ENCODE assay signal across 26 cellular contexts in genomic region chr17:16131593-16131992, GRCh38.
"Had no signal": no experiment of that assay in that cellular context is flagged by ENCODE, and none has a peak within 500 bp of the region (broad histone marks: within the 10 kb centered on the region; RNA-seq: fewer than 3 reads in every experiment).

No MANE protein-coding gene starts in this region.

- H3K27me3 ChIP-seq: dorsolateral prefrontal cortex, gastrocnemius medialis, heart left ventricle, hepatocyte, left lung, neural progenitor cell, sigmoid colon, spleen, testis, tibial nerve had no signal

- H3K27ac ChIP-seq: epithelial cell of prostate, gastrocnemius medialis, heart left ventricle, hepatocyte, left lung, neural progenitor cell, parathyroid adenoma, sigmoid colon, spleen, testis, tibial nerve had no signal

- ATAC-seq: esophagus mucosa; gastrocnemius medialis; heart left ventricle; left cardiac atrium; left lung; naive thymus-derived CD4-positive, alpha-beta T cell; right cardiac atrium; stimulated activated memory B cell treated with anti-CD40 and anti-IgM and Interleukin-4, amounts not matched to agents 10 μg/mL and 1 μg/mL and 100 μg/mL, for 72 hours; stimulated activated naive CD8-positive, alpha-beta T cell treated with anti-CD3 and anti-CD28 coated beads, Interleukin-15, Interleukin-2, amounts not matched to agents 100 U/mL and 50 U/mL, for 24 hours had no signal

- DNase-seq: dorsolateral prefrontal cortex; effector CD8-positive, alpha-beta T cell; endodermal cell; foreskin fibroblast; gastrocnemius medialis; heart left ventricle; left cardiac atrium; left lung; mesenchymal stem cell; naive thymus-derived CD4-positive, alpha-beta T cell; right cardiac atrium; sigmoid colon; spleen; stimulated activated CD4-positive, alpha-beta T cell treated with anti-CD3 and anti-CD28 coated beads, Interleukin-4, amount 100 ng/mL, for 4 hours; stimulated activated naive CD8-positive, alpha-beta T cell treated with anti-CD3 and anti-CD28 coated beads, Interleukin-15, Interleukin-2, amounts not matched to agents 100 U/mL and 50 U/mL, for 24 hours; substantia nigra; testis had no signal

- H2AFZ ChIP-seq: hepatocyte, neural progenitor cell, parathyroid adenoma had no signal

- H3K4me2 ChIP-seq: hepatocyte, neural progenitor cell had no signal

- H3K4me1 ChIP-seq: left lung, neural progenitor cell, sigmoid colon, testis, tibial nerve had no signal

- H3K4me3 ChIP-seq: dorsolateral prefrontal cortex, gastrocnemius medialis, heart left ventricle, hepatocyte, left lung, neural progenitor cell, sigmoid colon, spleen, testis, tibial nerve had no signal

- FAIRE-seq: colon, islet of Langerhans had no signal

- H3K9ac ChIP-seq: neural progenitor cell, parathyroid adenoma had no signal

- H3K9me3 ChIP-seq: gastrocnemius medialis, heart left ventricle, left lung, sigmoid colon, spleen, testis, tibial nerve had no signal

- H3K79me2 ChIP-seq: parathyroid adenoma had no signal
